Comparison of ENCODE assay signal across 23 cellular contexts in the genomic region with DNA sequence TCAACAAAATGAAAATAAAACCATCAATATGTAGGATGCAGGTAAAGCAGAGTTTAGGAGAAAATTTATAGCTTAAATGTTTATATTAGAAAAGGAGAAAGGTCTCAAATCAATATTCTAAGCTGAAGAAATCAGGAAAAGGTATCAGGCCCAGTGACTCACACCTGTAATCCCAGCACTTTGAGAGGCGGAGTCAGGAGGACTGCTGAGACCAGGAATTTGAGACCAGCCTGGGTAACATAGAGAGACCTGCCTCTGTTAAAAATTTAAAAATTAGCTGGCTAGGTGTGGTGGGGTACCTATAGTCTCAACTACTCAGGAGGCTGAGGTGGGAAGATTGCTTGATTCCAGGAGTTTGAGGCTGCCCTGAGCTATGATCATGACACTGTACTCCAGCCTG. TPM values are rescaled to one million over a fixed set of nuclear protein-coding genes. Genes with fewer than 3 reads are reported as not detected.
DNase-seq lines count a peak whose midpoint lies in the region; ATAC-seq, FAIRE-seq and TF ChIP-seq lines count a peak whose summit lies in the region.
"Had no signal": no experiment of that assay in that cellular context is flagged by ENCODE, and none has a peak within 500 bp of the region (broad histone marks: within the 10 kb centered on the region; RNA-seq: fewer than 3 reads in every experiment).

No MANE protein-coding gene starts in this region.

- H3K27me3 ChIP-seq in BLaER1 (no peaks in the 10 kb centered on the region), bronchial epithelial cell (ENCODE audit: control insufficient read depth, insufficient read depth, low read length) (no peaks in the 10 kb centered on the region)
- H3K27me3 ChIP-seq in CD8-positive, alpha-beta memory T cell (ENCODE audit: insufficient read depth, low read length, poor library complexity, severe bottlenecking): no peaks in the 10 kb centered on the region
- H3K27me3 ChIP-seq: ascending aorta, SJCRH30, testis had no signal

- H3K27me3 Mint-ChIP-seq in CD8-positive, alpha-beta memory T cell: no peaks in the 10 kb centered on the region
- no peaks in the 10 kb centered on the region for H3K27me3 Mint-ChIP-seq in naive B cell

- peaks cover 36% of the 10 kb centered on the region for H3K4me1 ChIP-seq in BLaER1
- H3K4me1 ChIP-seq in CD8-positive, alpha-beta memory T cell (ENCODE audit: insufficient read depth, low read length): peaks cover 15% of the 10 kb centered on the region
- H3K4me1 ChIP-seq: ascending aorta, Caco-2, SJCRH30 had no signal

- TF ChIP-seq CTCF in bronchial epithelial cell (IDR thresholded peaks at IDR 0.05; ENCODE audit: insufficient read depth, low read length, severe bottlenecking): no peak

- FAIRE-seq in bronchial epithelial cell (lab: Jason Lieb, UNC): no peak
- FAIRE-seq: kidney, small intestine had no signal

- H3K36me3 ChIP-seq in BLaER1 (peaks cover 97% of the 10 kb centered on the region), bronchial epithelial cell (ENCODE audit: control insufficient read depth, insufficient read depth, low read length) (no peaks in the 10 kb centered on the region)
- peaks cover 23% of the 10 kb centered on the region for H3K36me3 ChIP-seq in CD8-positive, alpha-beta memory T cell (ENCODE audit: insufficient read depth, low read length)
- H3K36me3 ChIP-seq: SJCRH30 had no signal

- H3K4me1 Mint-ChIP-seq in CD8-positive, alpha-beta memory T cell: peaks cover 61 to 79% (median 75%) of the 10 kb centered on the region in 3 donors
- peaks cover 69 to 94% (median 77%) of the 10 kb centered on the region in 3 donors for H3K4me1 Mint-ChIP-seq in naive B cell
- H3K4me1 Mint-ChIP-seq: mesothelial cell of epicardium had no signal

- peaks cover 49% of the 10 kb centered on the region for H3K9me3 ChIP-seq in BLaER1
- H3K9me3 ChIP-seq in CD8-positive, alpha-beta memory T cell (ENCODE audit: low read length): no peaks in the 10 kb centered on the region
- H3K9me3 ChIP-seq: testis had no signal

- H3K4me3 ChIP-seq in BLaER1 (no peak overlapping the region), bronchial epithelial cell (ENCODE audit: low read depth, low read length) (no peak overlapping the region)
- no peak overlapping the region for H3K4me3 ChIP-seq in CD8-positive, alpha-beta memory T cell (ENCODE audit: low read length)
- H3K4me3 ChIP-seq: ascending aorta, GM23248, SJCRH30, testis had no signal

- H3K9ac ChIP-seq in BLaER1: no peak overlapping the region
- H3K9ac ChIP-seq: GM23248 had no signal

- peak overlapping the region; percentile 50 for H3K4me2 ChIP-seq in BLaER1

- H3K36me3 Mint-ChIP-seq in CD8-positive, alpha-beta memory T cell: peaks cover 47 to 79% (median 54%) of the 10 kb centered on the region in 3 donors
- peaks cover 44 to 57% of the 10 kb centered on the region in 2 donors for H3K36me3 Mint-ChIP-seq in naive B cell

- peak overlapping the region in 1 of 7 donors; percentile 2 for H3K4me3 Mint-ChIP-seq in CD8-positive, alpha-beta memory T cell
- H3K4me3 Mint-ChIP-seq in naive B cell: peak overlapping the region; percentile 38 to 79 (median 64)
- H3K4me3 Mint-ChIP-seq: mesothelial cell of epicardium had no signal

- peaks cover 2% of the 10 kb centered on the region; the same call in 1 of the 2 replicates for H4K20me1 ChIP-seq in BLaER1

- no peak for DNase-seq in CD8-positive, alpha-beta memory T cell
- DNase-seq in bronchial epithelial cell (ENCODE audit: low read depth) (peak; percentile 40), naive B cell (no peak), NCI-H69 (lab: John Stamatoyannopoulos, UW) (no peak), DMS153 (lab: John Stamatoyannopoulos, UW) (no peak)
- DNase-seq: activated gamma-delta T cell treated with Interleukin-2 at 50 U/mL for 16 hours; EL; GM23248; hippocampal formation; KBM-7; kidney; NCI-H187 treated with DMSO at 0.1 percent for 48 hours; NCI-H345; SJCRH30; small intestine; stimulated activated CD4-positive, alpha-beta T cell treated with anti-CD3 and anti-CD28 coated beads, Interleukin-4, amount 100 ng/mL, for 1 hour; T-helper 2 cell; testis had no signal

- ATAC-seq in naive B cell (ENCODE audit: low read depth in 2 of 2) (no peak), GM18909 (IDR thresholded peaks at IDR 0.05; ENCODE audit: poor library complexity, unreplicated experiment) (no peak)

- POLR2A ChIA-PET in CD8-positive, alpha-beta memory T cell (lab: Charles Lee): interaction anchor here (0.6 to 1.2 kb wide), 6 partner anchors 11 to 60 kb away, joined by 3 to 7 read pairs (median 4); no protein-coding TSS in a partner anchor

- H3K27ac ChIP-seq in BLaER1: no peak overlapping the region
- H3K27ac ChIP-seq in CD8-positive, alpha-beta memory T cell (ENCODE audit: low read depth, low read length): no peak overlapping the region
- H3K27ac ChIP-seq: ascending aorta, GM23248, SJCRH30, testis had no signal

- H3K27ac Mint-ChIP-seq in CD8-positive, alpha-beta memory T cell: peak overlapping the region in 7 of 8 donors; percentile 33 to 88 (median 54)
- H3K27ac Mint-ChIP-seq in naive B cell: peak overlapping the region; percentile 78 to 94 (median 89)
- H3K27ac Mint-ChIP-seq: mesothelial cell of epicardium had no signal

- peaks cover 10 to 15% (median 12%) of the 10 kb centered on the region in 5 donors for H3K9me3 Mint-ChIP-seq in CD8-positive, alpha-beta memory T cell
- H3K9me3 Mint-ChIP-seq in naive B cell: peaks cover 4 to 27% (median 12%) of the 10 kb centered on the region in 7 donors

- CTCF ChIA-PET in CD8-positive, alpha-beta memory T cell (lab: Charles Lee): interaction anchor here (1.0 kb wide), 1 partner anchor 65 kb away, joined by 3 read pairs; no protein-coding TSS in a partner anchor

RNA-seq across cellular contexts. Expression of a gene that starts 32.2 kb away (rescaled TPM):
- total RNA-seq in CD8-positive, alpha-beta memory T cell: 10 to 100 TPM; 47.9 to 50.5 TPM
- 134 TPM for polyA plus RNA-seq in CD8-positive, alpha-beta memory T cell
- total RNA-seq in bronchial epithelial cell: 0.79 and 1.7 TPM in 2 replicates
- 100 to 1,000 TPM in 3 of 6 donors, 10 to 100 TPM in 3; 76.4 to 143 (median 98.1) TPM for polyA plus RNA-seq in naive B cell (ENCODE audit: low read depth in 6 of 6)

RNA-seq across cellular contexts. Expression of a gene that starts 34.1 kb away (rescaled TPM):
- 100 to 1,000 TPM; 452 to 459 TPM for total RNA-seq in CD8-positive, alpha-beta memory T cell
- polyA plus RNA-seq in CD8-positive, alpha-beta memory T cell: 351 TPM
- 1.3 and 11.3 TPM in 2 replicates for total RNA-seq in bronchial epithelial cell
- polyA plus RNA-seq in naive B cell (ENCODE audit: low read depth in 6 of 6): 100 to 1,000 TPM; 183 to 442 (median 326) TPM

Comparison
In these comparisons a context has a peak if more than half of its experiments do, and no peak if none do; other contexts are left out.
1. RNA of a gene that starts 32.2 kb away (total RNA-seq): 47.9 to 50.5 TPM in CD8-positive, alpha-beta memory T cell; 0.79 to 1.7 TPM in bronchial epithelial cell; every median in the first group is over 10 times any median in the second.
2. RNA of a gene that starts 34.1 kb away (total RNA-seq): 452 to 459 TPM in CD8-positive, alpha-beta memory T cell; 1.3 to 11.3 TPM in bronchial epithelial cell; every median in the first group is over 10 times any median in the second.